In the genomic region with DNA sequence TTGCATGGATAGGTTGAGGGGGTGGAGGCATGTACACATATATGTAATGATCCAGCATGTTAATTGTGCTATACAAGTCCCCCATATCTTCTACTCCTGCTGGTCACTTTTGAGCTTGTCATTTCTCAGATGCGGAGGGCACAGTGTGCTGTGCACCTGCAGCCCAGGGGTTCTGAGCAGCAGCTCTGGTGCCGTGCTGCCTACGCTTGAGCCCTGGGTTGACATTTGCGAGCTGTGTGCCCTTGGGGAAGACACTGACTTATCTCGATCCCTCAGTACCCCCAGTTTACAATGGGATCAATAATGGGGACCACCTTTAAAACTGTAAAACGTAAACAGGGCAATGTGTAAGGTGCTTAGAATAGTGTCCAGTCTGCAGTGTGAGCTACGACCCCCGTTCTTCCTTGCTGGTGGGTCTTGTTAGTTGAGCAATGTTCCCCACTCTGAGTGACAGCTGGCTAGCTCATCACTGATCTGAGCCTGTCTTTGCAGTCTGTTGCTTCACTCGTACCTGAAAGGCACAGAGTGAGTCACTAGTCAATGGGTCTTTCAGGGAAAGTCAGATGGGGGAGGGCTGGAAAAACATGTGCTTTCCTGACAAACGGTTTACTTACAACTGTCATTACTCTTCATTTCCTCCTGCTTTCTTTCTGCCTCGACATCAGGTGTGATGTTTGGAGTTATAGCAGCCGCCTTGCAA, we compare ENCODE assay signal across 17 cellular contexts.
DNase-seq lines count a peak whose midpoint lies in the region; ATAC-seq and TF ChIP-seq lines count a peak whose summit lies in the region.
"Had no signal": no experiment of that assay in that cellular context is flagged by ENCODE, and none has a peak within 500 bp of the region (broad histone marks: within the 10 kb centered on the region; RNA-seq: fewer than 3 reads in every experiment).

No MANE protein-coding gene starts in this region.

- H3K79me2 ChIP-seq in HCT116 (ENCODE audit: insufficient read depth, low read length) (no peaks in the 10 kb centered on the region), mammary epithelial cell (ENCODE audit: insufficient read depth, low read length) (no peaks in the 10 kb centered on the region)

- TF ChIP-seq EP300 in gastroesophageal sphincter (IDR thresholded peaks at IDR 0.05) = no peak

- dilution Hi-C loops in mammary epithelial cell (cut with HindIII; ENCODE audit: low sequenced_read_pairs) = no loop called here

- RAD21 ChIA-PET in HCT116 (lab: Charles Lee; ENCODE audit: low non-redundant PET in 1 of 2, low total read pairs in 2 of 2, uncharacterized antibody in 2 of 2, unreplicated experiment in 2 of 2) = interaction anchor here in 1 of 2 experiments (0.5 kb wide), 1 partner anchor 47 kb away, joined by 4 read pairs; no protein-coding TSS in a partner anchor

- CTCF ChIA-PET in HCT116 (lab: Charles Lee) (no interaction called here), mammary epithelial cell (lab: Charles Lee; ENCODE audit: low non-redundant PET) (no interaction called here)
- CTCF ChIA-PET in CD4-positive, alpha-beta T cell (lab: Charles Lee) = no interaction called here

- TF ChIP-seq CTCF in HCT116 (IDR thresholded peaks at IDR 0.05 in 2 of 3, conservative IDR thresholded peaks at IDR 0.05 in 1 of 3; ENCODE audit: borderline replicate concordance in 1 of 3, insufficient read depth in 1 of 3, low read depth in 2 of 3, low read length in 2 of 3) = no peak
- no peak for TF ChIP-seq CTCF in mammary epithelial cell (conservative IDR thresholded peaks at IDR 0.05 in 1 of 2, IDR thresholded peaks at IDR 0.05 in 1 of 2; ENCODE audit: extremely low read depth in 1 of 2, insufficient read depth in 1 of 2, low read depth in 1 of 2, low read length in 2 of 2)
- TF ChIP-seq CTCF in gastroesophageal sphincter (IDR thresholded peaks at IDR 0.05) = no peak
- TF ChIP-seq CTCF in colonic mucosa (IDR thresholded peaks at IDR 0.05) = no peak
- no peak for TF ChIP-seq CTCF in CD4-positive, alpha-beta T cell (IDR thresholded peaks at IDR 0.05)

- no peak overlapping the region for H3K4me2 ChIP-seq in HCT116 (ENCODE audit: low read length)
- no peak overlapping the region for H3K4me2 ChIP-seq in mammary epithelial cell (ENCODE audit: insufficient read depth, low read depth, low read length)
- H3K4me2 ChIP-seq: KMS-11 had no signal

- peaks cover 26% of the 10 kb centered on the region for H3K27me3 Mint-ChIP-seq in CD4-positive, alpha-beta T cell

- no peaks in the 10 kb centered on the region for H3K36me3 Mint-ChIP-seq in CD4-positive, alpha-beta T cell (ENCODE audit: low read depth)
- H3K36me3 Mint-ChIP-seq: CD8-positive, alpha-beta memory T cell had no signal

- TF ChIP-seq POLR2A in HCT116 (IDR thresholded peaks at IDR 0.05; ENCODE audit: borderline replicate concordance, extremely low read depth, insufficient read depth, insufficient read length) = no peak
- no peak for TF ChIP-seq POLR2A in gastroesophageal sphincter (IDR thresholded peaks at IDR 0.05)

- DNase-seq in HCT116 (ENCODE audit: low read depth, low spot score) (no peak), NCI-H69 (lab: John Stamatoyannopoulos, UW) (peak; percentile 65), mammary epithelial cell (peak; percentile 49), islet precursor cell (peak; percentile 70), colonic mucosa (no peak)
- no peak for DNase-seq in CD4-positive, alpha-beta T cell
- DNase-seq: CD8-positive, alpha-beta memory T cell; EL; HCEC 1CT; MG63; NCI-H1092 treated with DMSO at 0.1 percent for 48 hours; NCI-H1694 treated with DMSO at 0.1 percent for 48 hours; NCI-H446 treated with DMSO at 0.1 percent for 48 hours; SJCRH30 had no signal

- no peaks in the 10 kb centered on the region for H3K9me3 Mint-ChIP-seq in CD4-positive, alpha-beta T cell
- H3K9me3 Mint-ChIP-seq: CD8-positive, alpha-beta memory T cell had no signal

- H3K4me1 Mint-ChIP-seq in CD4-positive, alpha-beta T cell (ENCODE audit: low read depth) = no peaks in the 10 kb centered on the region
- H3K4me1 Mint-ChIP-seq: CD8-positive, alpha-beta memory T cell had no signal

- H4K20me1 ChIP-seq in HCT116 (ENCODE audit: insufficient read depth) (no peaks in the 10 kb centered on the region), mammary epithelial cell (ENCODE audit: insufficient read depth, low read length) (no peaks in the 10 kb centered on the region)

- no peak overlapping the region for H3K4me3 Mint-ChIP-seq in CD4-positive, alpha-beta T cell
- H3K4me3 Mint-ChIP-seq: CD8-positive, alpha-beta memory T cell had no signal

- H3K27me3 ChIP-seq in HCT116 (ENCODE audit: insufficient read depth, low read length) (peaks cover 70% of the 10 kb centered on the region), mammary epithelial cell (ENCODE audit: insufficient read depth, low read length) (peaks cover 3% of the 10 kb centered on the region), gastroesophageal sphincter (peaks cover 48% of the 10 kb centered on the region), colonic mucosa (no peaks in the 10 kb centered on the region)
- H3K27me3 ChIP-seq in CD4-positive, alpha-beta T cell (ENCODE audit: control insufficient read depth, insufficient read depth, low read length) = peaks cover 15% of the 10 kb centered on the region
- H3K27me3 ChIP-seq: SJCRH30 had no signal

- 51% methylated on average over 10 of the region's 12 CpGs for WGBS in mammary epithelial cell (ENCODE audit: low coverage, missing lambda C conversion rate)
- WGBS in gastroesophageal sphincter (ENCODE audit: low coverage in 1 of 2), 2 donors = 71 to 81% methylated on average over 4 of the region's 12 CpGs

- H2AFZ ChIP-seq in HCT116 (ENCODE audit: low read depth, low read length, poor library complexity, severe bottlenecking) (no peak overlapping the region), mammary epithelial cell (ENCODE audit: low read depth, low read length) (no peak overlapping the region)

- ATAC-seq in HCT116 = no peak
- ATAC-seq in gastroesophageal sphincter = no peak
- no peak for ATAC-seq in HG03025 (IDR thresholded peaks at IDR 0.05; ENCODE audit: low FRiP score, unreplicated experiment)
- no peak for ATAC-seq in CD4-positive, alpha-beta T cell (ENCODE audit: poor library complexity)

- H3K4me1 ChIP-seq in HCT116 (ENCODE audit: control insufficient read depth in 1 of 2, insufficient read depth in 2 of 2, low read length in 2 of 2) (no peaks in the 10 kb centered on the region), mammary epithelial cell (ENCODE audit: insufficient read depth, low read length) (no peaks in the 10 kb centered on the region), gastroesophageal sphincter (no peaks in the 10 kb centered on the region), colonic mucosa (no peaks in the 10 kb centered on the region)

- H3K4me3 ChIP-seq in HCT116 (replicated peaks in 1 of 2; ENCODE audit: low read depth in 1 of 2, low read length in 2 of 2) = no peak overlapping the region
- no peak overlapping the region for H3K4me3 ChIP-seq in mammary epithelial cell (replicated peaks in 1 of 3; ENCODE audit: insufficient read depth in 1 of 3, low read depth in 2 of 3, low read length in 3 of 3)
- no peak overlapping the region for H3K4me3 ChIP-seq in gastroesophageal sphincter
- H3K4me3 ChIP-seq in colonic mucosa = no peak overlapping the region
- H3K4me3 ChIP-seq: MG63, SJCRH30 had no signal

- POLR2A ChIA-PET in HCT116 (lab: Charles Lee) = no interaction called here
- POLR2A ChIA-PET in CD4-positive, alpha-beta T cell (lab: Charles Lee) = no interaction called here

- no peak for TF ChIP-seq RAD21 in HCT116 (IDR thresholded peaks at IDR 0.05; ENCODE audit: low read depth)

- in situ Hi-C loops in mammary epithelial cell (cut with MboI; ENCODE audit: low sequenced_read_pairs in 2 of 2) = no loop called here

- no peak overlapping the region for H3K27ac Mint-ChIP-seq in CD4-positive, alpha-beta T cell

- H3K27ac ChIP-seq in HCT116 (ENCODE audit: low read depth, low read length) = no peak overlapping the region
- H3K27ac ChIP-seq in mammary epithelial cell (ENCODE audit: insufficient read depth, low read depth, low read length) = no peak overlapping the region
- no peak overlapping the region for H3K27ac ChIP-seq in gastroesophageal sphincter
- H3K27ac ChIP-seq in colonic mucosa = no peak overlapping the region
- H3K27ac ChIP-seq in CD4-positive, alpha-beta T cell (ENCODE audit: low read depth, low read length) = no peak overlapping the region
- H3K27ac ChIP-seq: KMS-11, SJCRH30 had no signal

- H3K9ac ChIP-seq in HCT116 (ENCODE audit: low read length) = no peak overlapping the region
- no peak overlapping the region for H3K9ac ChIP-seq in mammary epithelial cell (ENCODE audit: insufficient read depth, low read length)
- H3K9ac ChIP-seq in colonic mucosa (ENCODE audit: low read depth in 2 of 2, low read length in 2 of 2) = no peak overlapping the region
- H3K9ac ChIP-seq: KMS-11 had no signal

- H3K9me3 ChIP-seq in HCT116 (ENCODE audit: control insufficient read depth in 1 of 2, insufficient read depth in 1 of 2, low read depth in 1 of 2, low read length in 2 of 2) = no peaks in the 10 kb centered on the region
- no peaks in the 10 kb centered on the region for H3K9me3 ChIP-seq in mammary epithelial cell (replicated peaks; ENCODE audit: insufficient read depth, low read length)
- no peaks in the 10 kb centered on the region for H3K9me3 ChIP-seq in gastroesophageal sphincter
- no peaks in the 10 kb centered on the region for H3K9me3 ChIP-seq in colonic mucosa
- no peaks in the 10 kb centered on the region for H3K9me3 ChIP-seq in CD4-positive, alpha-beta T cell (ENCODE audit: control insufficient read depth, low read length)
- H3K9me3 ChIP-seq: MG63, SJCRH30 had no signal

- H3K36me3 ChIP-seq in HCT116 (ENCODE audit: control insufficient read depth in 1 of 2, insufficient read depth in 2 of 2, low read length in 2 of 2) = no peaks in the 10 kb centered on the region
- no peaks in the 10 kb centered on the region for H3K36me3 ChIP-seq in mammary epithelial cell (ENCODE audit: insufficient read depth, low read length)
- H3K36me3 ChIP-seq in gastroesophageal sphincter = no peaks in the 10 kb centered on the region
- H3K36me3 ChIP-seq in colonic mucosa = no peaks in the 10 kb centered on the region
- H3K36me3 ChIP-seq: MG63, SJCRH30 had no signal

- no TSS peak for BruUV-seq in HCT116 (replicated peaks; lab: Mats Ljungman, UMichigan)
- BruUV-seq in mammary epithelial cell (replicated peaks; lab: Mats Ljungman, UMichigan) = no TSS peak

- intact Hi-C loops in HCT116 (cut with micrococcal nuclease) (no loop called here), mammary epithelial cell (cut with micrococcal nuclease) (no loop called here), colonic mucosa (cut with DNase I) (no loop called here)
- intact Hi-C loops in CD4-positive, alpha-beta T cell (cut with DNase I, micrococcal nuclease) = no loop called here

- no peaks in the 10 kb centered on the region for H3K9me2 ChIP-seq in HCT116 (ENCODE audit: insufficient read depth)

TF ChIP-seq in HCT116, 20 proteins besides CTCF, POLR2A, EP300 and RAD21 (continues in another document):
- TF ChIP-seq ZFX (IDR thresholded peaks at IDR 0.05) (no peak), ZNF274 (IDR thresholded peaks at IDR 0.05; ENCODE audit: low read depth, low read length) (no peak), SRF (IDR thresholded peaks at IDR 0.05; ENCODE audit: low read depth) (no peak)
- TF ChIP-seq, protein P1, sequence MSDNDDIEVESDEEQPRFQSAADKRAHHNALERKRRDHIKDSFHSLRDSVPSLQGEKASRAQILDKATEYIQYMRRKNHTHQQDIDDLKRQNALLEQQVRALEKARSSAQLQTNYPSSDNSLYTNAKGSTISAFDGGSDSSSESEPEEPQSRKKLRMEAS (IDR thresholded peaks at IDR 0.05) = 0 out of 2 replicates have a peak, but pooled peaks have one; percentile 15

Comparison
In these comparisons a context has a peak if more than half of its experiments do, and no peak if none do; other contexts are left out.
1. DNase-seq: peak in NCI-H69 (single experiment), mammary epithelial cell (single experiment) and islet precursor cell (single experiment); none in HCT116 (single experiment), colonic mucosa (single experiment) and CD4-positive, alpha-beta T cell (0 of 10).